18 cellular contexts compared by ENCODE assay signal in genomic region chr7:139844779-139845442, GRCh38. TPM values are rescaled to one million over a fixed set of nuclear protein-coding genes. Genes with fewer than 3 reads are reported as not detected.
"Had no signal": no experiment of that assay in that cellular context is flagged by ENCODE, and none has a peak within 500 bp of the region (broad histone marks: within the 10 kb centered on the region; RNA-seq: fewer than 3 reads in every experiment).

No MANE protein-coding gene starts in this region.

- H3K27ac Mint-ChIP-seq: activated CD4-positive, alpha-beta T cell treated with anti-CD3 and anti-CD28 coated beads, Interleukin-2, amount 10 ng/mL, durations not matched to agents 24 days and 14 days; activated naive CD4-positive, alpha-beta T cell treated with anti-CD3 and anti-CD28 coated beads, Interleukin-2, amount 10 ng/mL, durations not matched to agents 7 days and 5 days; activated T-helper 17 cell treated with anti-CD3 and anti-CD28 coated beads, Interleukin-2, amount 50 U/mL, for 72 hours; WTC11 had no signal

- H3K4me3 Mint-ChIP-seq: activated CD4-positive, alpha-beta T cell treated with anti-CD3 and anti-CD28 coated beads, Interleukin-2, amount 10 ng/mL, durations not matched to agents 24 days and 14 days; activated naive CD4-positive, alpha-beta T cell treated with anti-CD3 and anti-CD28 coated beads, Interleukin-2, amount 10 ng/mL, durations not matched to agents 7 days and 5 days; activated T-helper 17 cell treated with anti-CD3 and anti-CD28 coated beads, Interleukin-2, amount 50 U/mL, for 72 hours; WTC11 had no signal

- DNase-seq: activated CD4-positive, alpha-beta T cell treated with anti-CD3 and anti-CD28 coated beads, Interleukin-2, amount 10 ng/mL, durations not matched to agents 24 days and 14 days; activated naive CD4-positive, alpha-beta T cell treated with anti-CD3 and anti-CD28 coated beads, Interleukin-2, amount 10 ng/mL, durations not matched to agents 7 days and 5 days; activated T-cell treated with anti-CD3 and anti-CD28 coated beads for 4 hours; adrenal gland; caudate nucleus; esophagus squamous epithelium; foreskin fibroblast; head of caudate nucleus; islet precursor cell; left ventricle myocardium inferior; mesendoderm; right cardiac atrium; T-helper 1 cell; tibial artery had no signal

- H3K4me1 Mint-ChIP-seq: activated naive CD4-positive, alpha-beta T cell treated with anti-CD3 and anti-CD28 coated beads, Interleukin-2, amount 10 ng/mL, durations not matched to agents 7 days and 5 days; WTC11 had no signal

- H3K36me3 Mint-ChIP-seq: WTC11 had no signal

- ATAC-seq: activated T-helper 17 cell treated with anti-CD3 and anti-CD28 coated beads, Interleukin-2, amount 50 U/mL, for 72 hours; right cardiac atrium; WTC11 had no signal

- H3K27ac ChIP-seq: adrenal gland, esophagus squamous epithelium, left ventricle myocardium inferior, tibial artery, vagina had no signal

- H3K27me3 Mint-ChIP-seq: activated T-helper 17 cell treated with anti-CD3 and anti-CD28 coated beads, Interleukin-2, amount 50 U/mL, for 72 hours had no signal

RNA-seq across cellular contexts. Expression of gene TBXAS1, which starts 15.8 kb away (rescaled TPM):
- total RNA-seq: smooth muscle cell had no signal
